In the genomic region with DNA sequence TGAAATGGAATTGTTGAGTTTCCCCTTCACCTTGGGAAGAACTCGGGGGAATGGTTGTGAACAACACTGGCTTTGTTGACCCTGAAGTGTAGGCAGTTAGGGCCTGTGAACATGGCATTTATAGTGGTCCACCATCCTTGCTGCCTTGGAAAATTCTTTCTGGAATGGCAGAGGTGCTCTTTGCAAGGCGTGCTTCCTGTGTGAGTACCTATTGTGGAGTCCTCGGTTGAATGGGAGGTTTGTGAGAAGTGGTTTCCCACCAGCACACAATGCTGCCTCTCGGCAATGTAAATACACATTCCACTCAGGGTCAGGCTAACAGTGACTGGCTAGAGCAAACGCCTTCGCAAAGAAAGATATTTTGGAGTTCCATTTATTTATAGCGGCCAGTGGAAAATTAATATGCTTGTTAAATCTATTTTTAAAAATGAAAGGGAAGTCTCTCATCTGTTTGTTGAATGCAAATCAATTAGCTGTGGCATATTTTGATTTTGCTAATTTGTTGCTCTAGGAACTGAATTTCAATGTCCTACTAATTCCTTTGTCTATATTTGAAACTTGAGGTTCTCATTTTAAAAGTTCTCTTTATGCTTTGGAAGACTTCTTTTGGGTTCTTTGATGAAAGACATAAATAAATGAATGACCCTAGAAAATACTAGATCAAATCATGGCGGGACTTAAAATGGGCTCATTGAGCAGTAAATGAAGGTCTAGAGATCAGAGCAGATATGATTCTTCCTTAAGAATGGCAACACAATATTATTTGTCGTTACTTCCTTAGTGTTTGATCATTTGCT, we compare ENCODE assay signal across 10 cellular contexts. TPM values are rescaled to one million over a fixed set of nuclear protein-coding genes. Genes with fewer than 3 reads are reported as not detected.
A peak's percentile ranks its signal among the peaks of the same experiment; 100 is the strongest.
DNase-seq lines count a peak whose midpoint lies in the region; ATAC-seq and TF ChIP-seq lines count a peak whose summit lies in the region.
"Had no signal": no experiment of that assay in that cellular context is flagged by ENCODE, and none has a peak within 500 bp of the region (broad histone marks: within the 10 kb centered on the region; RNA-seq: fewer than 3 reads in every experiment).

No MANE protein-coding gene starts in this region.

- H3K27me3 ChIP-seq in ascending aorta (no peaks in the 10 kb centered on the region), thoracic aorta (replicated peaks; ENCODE audit: insufficient read depth) (no peaks in the 10 kb centered on the region)

- intact Hi-C loops in ascending aorta (cut with DNase I) = loop anchor here (5.0 kb wide), 1 partner anchor 42 kb away; no protein-coding TSS in a partner anchor

- DNase-seq in NCI-H187 treated with DMSO at 0.1 percent for 48 hours (lab: John Stamatoyannopoulos, UW) (peak; percentile 12), ascending aorta (ENCODE audit: low spot score in 2 of 2) (no peak), left kidney (ENCODE audit: low read depth, low spot score) (peak; percentile 28), thoracic aorta (ENCODE audit: low spot score) (no peak), glutamatergic neuron (no peak)
- DNase-seq: activated CD8-positive, alpha-beta T cell treated with anti-CD3 and anti-CD28 coated beads for 36 hours; stimulated activated CD4-positive, alpha-beta T cell treated with anti-CD3 and anti-CD28 coated beads, Interleukin-15, amount 100 ng/mL, for 24 hours had no signal

- no peak for ATAC-seq in thoracic aorta (ENCODE audit: insufficient number of reproducible peaks, low FRiP score, low read depth)
- ATAC-seq in GM18909 (IDR thresholded peaks at IDR 0.05; ENCODE audit: poor library complexity, unreplicated experiment) = no peak
- no peak for ATAC-seq in HG03565 (IDR thresholded peaks at IDR 0.05; ENCODE audit: unreplicated experiment)
- ATAC-seq: activated CD8-positive, alpha-beta T cell treated with anti-CD3 and anti-CD28 coated beads for 36 hours had no signal

- H3K4me3 Mint-ChIP-seq in glutamatergic neuron (ENCODE audit: unreplicated experiment) = no peak overlapping the region
- H3K4me3 Mint-ChIP-seq: activated CD8-positive, alpha-beta T cell treated with anti-CD3 and anti-CD28 coated beads for 36 hours; stimulated activated naive CD8-positive, alpha-beta T cell treated with anti-CD3 and anti-CD28 coated beads, Interleukin-15, Interleukin-2, amounts not matched to agents 100 ng/mL and 50 ng/mL, for 24 hours had no signal

- H3K4me1 Mint-ChIP-seq in glutamatergic neuron (ENCODE audit: low read depth, unreplicated experiment) = peaks cover 9% of the 10 kb centered on the region

- TF ChIP-seq CTCF in ascending aorta (IDR thresholded peaks at IDR 0.05) = no peak
- TF ChIP-seq CTCF in thoracic aorta (IDR thresholded peaks at IDR 0.05) = no peak
- no peak for TF ChIP-seq CTCF in glutamatergic neuron (IDR thresholded peaks at IDR 0.05; ENCODE audit: partially characterized antibody, unreplicated experiment)

- H3K9me3 ChIP-seq in ascending aorta (no peaks in the 10 kb centered on the region), thoracic aorta (no peaks in the 10 kb centered on the region)

- no peak overlapping the region for H3K27ac Mint-ChIP-seq in glutamatergic neuron (ENCODE audit: unreplicated experiment)
- H3K27ac Mint-ChIP-seq: activated CD8-positive, alpha-beta T cell treated with anti-CD3 and anti-CD28 coated beads for 36 hours; stimulated activated naive CD8-positive, alpha-beta T cell treated with anti-CD3 and anti-CD28 coated beads, Interleukin-15, Interleukin-2, amounts not matched to agents 100 ng/mL and 50 ng/mL, for 24 hours had no signal

- H3K27ac ChIP-seq in ascending aorta = peak overlapping the region; percentile 39 to 51
- H3K27ac ChIP-seq in thoracic aorta = peak overlapping the region; percentile 34 to 40

- H3K4me3 ChIP-seq in ascending aorta (peak overlapping the region in 1 of 2 donors; percentile 19), thoracic aorta (no peak overlapping the region)

- H3K9me3 Mint-ChIP-seq in glutamatergic neuron (ENCODE audit: unreplicated experiment) = no peaks in the 10 kb centered on the region
- H3K9me3 Mint-ChIP-seq: activated CD8-positive, alpha-beta T cell treated with anti-CD3 and anti-CD28 coated beads for 36 hours; stimulated activated naive CD8-positive, alpha-beta T cell treated with anti-CD3 and anti-CD28 coated beads, Interleukin-15, Interleukin-2, amounts not matched to agents 100 ng/mL and 50 ng/mL, for 24 hours had no signal

- no peaks in the 10 kb centered on the region for H3K36me3 ChIP-seq in ascending aorta
- no peaks in the 10 kb centered on the region for H3K36me3 ChIP-seq in thoracic aorta

- peaks cover 19 to 47% of the 10 kb centered on the region in 2 donors for H3K4me1 ChIP-seq in ascending aorta
- H3K4me1 ChIP-seq in thoracic aorta (ENCODE audit: control insufficient read depth in 1 of 2, low read depth in 2 of 2) = peaks cover 60 to 80% of the 10 kb centered on the region in 2 donors

- H3K27me3 Mint-ChIP-seq in glutamatergic neuron (ENCODE audit: unreplicated experiment) = no peaks in the 10 kb centered on the region
- H3K27me3 Mint-ChIP-seq: stimulated activated naive CD8-positive, alpha-beta T cell treated with anti-CD3 and anti-CD28 coated beads, Interleukin-15, Interleukin-2, amounts not matched to agents 100 ng/mL and 50 ng/mL, for 24 hours had no signal

- H3K36me3 Mint-ChIP-seq in glutamatergic neuron (ENCODE audit: unreplicated experiment) = no peaks in the 10 kb centered on the region

RNA-seq across cellular contexts. Expression of gene FNDC3B, which starts 59.5 kb away (rescaled TPM):
- total RNA-seq in ascending aorta (54.9 TPM), thoracic aorta (100 to 1,000 TPM; 113 to 163 TPM), glutamatergic neuron (ENCODE audit: unreplicated experiment) (11.7 TPM)

Comparison
In these comparisons a context has a peak if more than half of its experiments do, and no peak if none do; other contexts are left out.
1. DNase-seq: peak in NCI-H187 treated with DMSO at 0.1 percent for 48 hours (single experiment) and left kidney (single experiment); none in ascending aorta (0 of 2), thoracic aorta (single experiment) and glutamatergic neuron (single experiment).